In the genomic region with DNA sequence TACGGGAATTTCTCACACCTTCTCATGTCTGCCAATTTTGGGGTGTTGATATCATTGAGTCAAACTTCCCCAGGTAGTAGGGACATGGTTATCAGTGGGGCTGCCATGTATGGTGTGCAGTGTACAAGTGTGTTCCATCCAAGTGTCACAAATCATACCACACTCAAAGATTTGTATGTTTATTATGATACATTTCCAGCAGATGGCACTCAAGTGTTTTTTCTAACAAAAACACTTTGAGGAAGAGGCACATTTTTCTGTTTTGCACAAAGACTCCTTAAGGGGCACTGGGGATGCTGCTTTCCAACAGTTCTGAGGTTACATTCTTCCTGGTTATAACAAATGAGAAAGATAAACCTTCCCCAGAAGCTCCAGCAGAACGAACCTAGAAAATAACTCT, we compare ENCODE assay signal across 12 cellular contexts.
DNase-seq lines count a peak whose midpoint lies in the region; ATAC-seq and TF ChIP-seq lines count a peak whose summit lies in the region.
"Had no signal": no experiment of that assay in that cellular context is flagged by ENCODE, and none has a peak within 500 bp of the region (broad histone marks: within the 10 kb centered on the region; RNA-seq: fewer than 3 reads in every experiment).

No MANE protein-coding gene starts in this region.

- H3K4me1 ChIP-seq in CD8-positive, alpha-beta memory T cell (ENCODE audit: insufficient read depth, low read length): no peaks in the 10 kb centered on the region
- H3K4me1 ChIP-seq: upper lobe of right lung had no signal

- no peaks in the 10 kb centered on the region for H3K27me3 Mint-ChIP-seq in natural killer cell (ENCODE audit: low read depth in 2 of 2)
- peaks cover 6 to 9% of the 10 kb centered on the region in 2 donors for H3K27me3 Mint-ChIP-seq in CD8-positive, alpha-beta memory T cell

- no peaks in the 10 kb centered on the region for H3K36me3 ChIP-seq in CD8-positive, alpha-beta memory T cell (ENCODE audit: insufficient read depth, low read length)
- H3K36me3 ChIP-seq: upper lobe of right lung had no signal

- H3K9me3 ChIP-seq in CD8-positive, alpha-beta memory T cell (ENCODE audit: low read length): no peaks in the 10 kb centered on the region
- H3K9me3 ChIP-seq: upper lobe of right lung had no signal

- H3K27me3 ChIP-seq in CD8-positive, alpha-beta memory T cell (ENCODE audit: insufficient read depth, low read length, poor library complexity, severe bottlenecking): no peaks in the 10 kb centered on the region
- H3K27me3 ChIP-seq: upper lobe of right lung had no signal

- H3K4me3 ChIP-seq in NB4 (ENCODE audit: low read depth, low read length): no peak overlapping the region
- H3K4me3 ChIP-seq in CD8-positive, alpha-beta memory T cell (ENCODE audit: low read length): no peak overlapping the region
- H3K4me3 ChIP-seq: upper lobe of right lung had no signal

- H3K36me3 Mint-ChIP-seq in natural killer cell: no peaks in the 10 kb centered on the region
- H3K36me3 Mint-ChIP-seq in CD8-positive, alpha-beta memory T cell: no peaks in the 10 kb centered on the region
- H3K36me3 Mint-ChIP-seq: CD8-positive, alpha-beta T cell had no signal

- H3K27ac ChIP-seq in C4-2B: no peak overlapping the region
- H3K27ac ChIP-seq in CD8-positive, alpha-beta memory T cell (ENCODE audit: low read depth, low read length): no peak overlapping the region
- H3K27ac ChIP-seq: upper lobe of right lung had no signal

- POLR2A ChIA-PET in CD8-positive, alpha-beta memory T cell (lab: Charles Lee): no interaction called here

- peak; percentile 8 for DNase-seq in GM13977 (ENCODE audit: low spot score)
- peak; percentile 36 for DNase-seq in NB4 (ENCODE audit: low read depth)
- peak; percentile 7 for DNase-seq in dermis blood vessel endothelial cell
- no peak for DNase-seq in stimulated activated CD4-positive, alpha-beta T cell treated with anti-CD3 and anti-CD28 coated beads, Interleukin-4, amount 100 ng/mL, for 24 hours
- no peak for DNase-seq in natural killer cell
- no peak for DNase-seq in CD8-positive, alpha-beta memory T cell
- no peak for DNase-seq in NCI-H1436 treated with DMSO at 0.1 percent for 48 hours (lab: John Stamatoyannopoulos, UW)
- DNase-seq: CD8-positive, alpha-beta T cell; NCI-H510A treated with DMSO at 0.1 percent for 48 hours; T-helper 2 cell; upper lobe of right lung had no signal

- H3K9me3 Mint-ChIP-seq in natural killer cell: no peaks in the 10 kb centered on the region
- no peaks in the 10 kb centered on the region for H3K9me3 Mint-ChIP-seq in CD8-positive, alpha-beta memory T cell
- H3K9me3 Mint-ChIP-seq: CD8-positive, alpha-beta T cell had no signal

- TF ChIP-seq POLR2A in NB4 (IDR thresholded peaks at IDR 0.05; ENCODE audit: extremely low read depth, insufficient read length): no peak

- ATAC-seq in natural killer cell: no peak
- ATAC-seq: CD8-positive, alpha-beta T cell; upper lobe of right lung had no signal

- H3K4me3 Mint-ChIP-seq in natural killer cell: no peak overlapping the region
- H3K4me3 Mint-ChIP-seq in CD8-positive, alpha-beta memory T cell: no peak overlapping the region
- H3K4me3 Mint-ChIP-seq: CD8-positive, alpha-beta T cell had no signal

- intact Hi-C loops in natural killer cell (cut with micrococcal nuclease): no loop called here

- in situ Hi-C loops in GM13977 (cut with MboI; ENCODE audit: low pct_unique_long_range_greater_than_20kb, low sequenced_read_pairs, unreplicated experiment): no loop called here

- CTCF ChIA-PET in CD8-positive, alpha-beta memory T cell (lab: Charles Lee): no interaction called here

- H3K27ac Mint-ChIP-seq in natural killer cell: no peak overlapping the region
- no peak overlapping the region for H3K27ac Mint-ChIP-seq in CD8-positive, alpha-beta memory T cell
- H3K27ac Mint-ChIP-seq: CD8-positive, alpha-beta T cell had no signal

- TF ChIP-seq CTCF in C4-2B (conservative IDR thresholded peaks at IDR 0.05): peak; percentile 50
- TF ChIP-seq CTCF in GM13977 (IDR thresholded peaks at IDR 0.05; ENCODE audit: extremely low read depth, insufficient read depth, missing control alignments): peak; percentile 19
- no peak for TF ChIP-seq CTCF in NB4 (IDR thresholded peaks at IDR 0.05; ENCODE audit: low read depth, low read length)
- TF ChIP-seq CTCF in natural killer cell (IDR thresholded peaks at IDR 0.05): no peak

- no peaks in the 10 kb centered on the region for H3K4me1 Mint-ChIP-seq in natural killer cell
- no peaks in the 10 kb centered on the region for H3K4me1 Mint-ChIP-seq in CD8-positive, alpha-beta memory T cell

Comparison
In these comparisons a context has a peak if more than half of its experiments do, and no peak if none do; other contexts are left out.
1. CTCF ChIP-seq: peak in C4-2B (single experiment) and GM13977 (single experiment); none in NB4 (single experiment) and natural killer cell (single experiment).
2. DNase-seq: peak in GM13977 (single experiment), NB4 (single experiment) and dermis blood vessel endothelial cell (single experiment); none in stimulated activated CD4-positive, alpha-beta T cell treated with anti-CD3 and anti-CD28 coated beads, Interleukin-4, amount 100 ng/mL, for 24 hours (single experiment), natural killer cell (single experiment), CD8-positive, alpha-beta memory T cell (0 of 5) and NCI-H1436 treated with DMSO at 0.1 percent for 48 hours (single experiment).